22 cellular contexts compared by ENCODE assay signal in the genomic region with DNA sequence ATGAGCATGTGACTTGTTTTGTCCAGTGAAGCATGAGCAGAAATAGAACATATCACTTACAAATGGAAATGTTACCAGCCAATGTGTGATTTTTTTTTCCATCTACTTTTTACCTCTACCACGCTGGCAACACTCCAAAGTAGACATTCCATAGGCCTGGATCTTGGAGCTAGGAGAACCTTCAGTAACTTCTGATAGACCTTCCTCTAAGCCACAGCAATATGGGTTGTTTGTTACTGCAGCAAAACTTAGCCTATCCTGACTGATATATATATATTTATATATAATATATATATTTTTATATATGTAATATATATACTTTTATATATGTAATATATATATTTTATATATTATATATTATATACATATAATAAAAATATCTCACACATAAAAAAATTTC.
A peak's percentile ranks its signal among the peaks of the same experiment; 100 is the strongest.
DNase-seq lines count a peak whose midpoint lies in the region; ATAC-seq, FAIRE-seq and TF ChIP-seq lines count a peak whose summit lies in the region.
"Had no signal": no experiment of that assay in that cellular context is flagged by ENCODE, and none has a peak within 500 bp of the region (broad histone marks: within the 10 kb centered on the region; RNA-seq: fewer than 3 reads in every experiment).

No MANE protein-coding gene starts in this region.

- intact Hi-C loops in K562 (cut with micrococcal nuclease), result no loop called here

- H2AFZ ChIP-seq in K562 (ENCODE audit: low read depth, low read length), result no peak overlapping the region

- H3K4me2 ChIP-seq in K562 (ENCODE audit: insufficient read depth, low read length), result no peak overlapping the region
- H3K4me2 ChIP-seq: A549; BLaER1 treated with 17β-estradiol and CSF1 and Interleukin-3, amounts not matched to agents 10 nM and 100 nM had no signal

- TF ChIP-seq CTCF in K562 (IDR thresholded peaks at IDR 0.05 in 2 of 3, conservative IDR thresholded peaks at IDR 0.05 in 1 of 3; ENCODE audit: insufficient read depth in 2 of 3, low read depth in 1 of 3, low read length in 3 of 3), result no peak

- peaks cover 0 to 3% of the 10 kb centered on the region in 2 experiments; a peak in 1 of 5 replicates for H3K27me3 ChIP-seq in K562 (ENCODE audit: control insufficient read depth in 2 of 2, insufficient read depth in 2 of 2, low read length in 2 of 2)
- H3K27me3 ChIP-seq: BLaER1 treated with 17β-estradiol and CSF1 and Interleukin-3, amounts not matched to agents 10 nM and 100 nM had no signal

- no peak for TF ChIP-seq RAD21 in K562 (CRISPR knock-in tag; conservative IDR thresholded peaks at IDR 0.05 in 1 of 2, IDR thresholded peaks at IDR 0.05 in 1 of 2)

- WGBS in K562 (ENCODE audit: insufficient coverage, low coverage, missing lambda C conversion rate), result 11% methylated on average over 1 of the region's 1 CpG

- H3K9me1 ChIP-seq in K562 (ENCODE audit: control insufficient read depth, insufficient read depth, low read length), result no peaks in the 10 kb centered on the region

- CTCF ChIA-PET in K562 (lab: Yijun Ruan, JAX; ENCODE audit: low intra/inter-chr PET ratio), result no interaction called here

- H3K9me3 ChIP-seq in K562 (replicated peaks; ENCODE audit: control insufficient read depth, insufficient read depth, low read depth, low read length), result no peaks in the 10 kb centered on the region
- H3K9me3 ChIP-seq: A549; BLaER1 treated with 17β-estradiol and CSF1 and Interleukin-3, amounts not matched to agents 10 nM and 100 nM; Caco-2 had no signal

- no peak for TF ChIP-seq EP300 in K562 (IDR thresholded peaks at IDR 0.05; ENCODE audit: low read length)

- POLR2A ChIA-PET in K562 (lab: Yijun Ruan, JAX), result no interaction called here

- FAIRE-seq in A204.1 (lab: Jason Lieb, UNC) (peak; percentile 57), G401.6 (lab: Jason Lieb, UNC) (peak; percentile 33), K562 (lab: Jason Lieb, UNC) (no peak)
- FAIRE-seq: A549, D721Med, GM12891, GM19239 had no signal

- no peak for ATAC-seq in K562
- no peak for ATAC-seq in GM19467 (IDR thresholded peaks at IDR 0.05; ENCODE audit: unreplicated experiment)
- ATAC-seq: A549; CD8-positive, alpha-beta T cell had no signal

- H3K79me2 ChIP-seq in K562 (ENCODE audit: control insufficient read depth, insufficient read depth, low read length), result no peaks in the 10 kb centered on the region

- DNase-seq in K562 (ENCODE audit: extremely low read depth in 1 of 4, low spot score in 3 of 4) (no peak), NCI-H524 (lab: John Stamatoyannopoulos, UW) (no peak), DMS53 (lab: John Stamatoyannopoulos, UW) (no peak)
- DNase-seq: 8988T; AML-193; Caco-2; Calu3; CD4-positive, alpha-beta T cell; CD8-positive, alpha-beta T cell; DMS79; DND-41; EL; GF-D8 had no signal

- no peaks in the 10 kb centered on the region for H3K36me3 ChIP-seq in K562 (ENCODE audit: control insufficient read depth, insufficient read depth, low read length)
- H3K36me3 ChIP-seq: BLaER1 treated with 17β-estradiol and CSF1 and Interleukin-3, amounts not matched to agents 10 nM and 100 nM had no signal

- TF ChIP-seq POLR2A in K562 (conservative IDR thresholded peaks at IDR 0.05), result no peak

- no peak overlapping the region for H3K9ac ChIP-seq in K562 (ENCODE audit: insufficient read depth in 1 of 2, low read depth in 2 of 2, low read length in 2 of 2)
- H3K9ac ChIP-seq: BLaER1 treated with 17β-estradiol and CSF1 and Interleukin-3, amounts not matched to agents 10 nM and 100 nM had no signal

- no peak overlapping the region for H3K4me3 ChIP-seq in K562
- H3K4me3 ChIP-seq: A549; BLaER1 treated with 17β-estradiol and CSF1 and Interleukin-3, amounts not matched to agents 10 nM and 100 nM had no signal

- no peaks in the 10 kb centered on the region for H4K20me1 ChIP-seq in K562 (replicated peaks; ENCODE audit: control insufficient read depth, insufficient read depth, low read length)
- H4K20me1 ChIP-seq: BLaER1 treated with 17β-estradiol and CSF1 and Interleukin-3, amounts not matched to agents 10 nM and 100 nM had no signal

- no peaks in the 10 kb centered on the region for H3K4me1 ChIP-seq in K562 (replicated peaks in 1 of 2; ENCODE audit: control insufficient read depth in 2 of 2, insufficient read depth in 2 of 2, low read length in 2 of 2)
- H3K4me1 ChIP-seq: A549; BLaER1 treated with 17β-estradiol and CSF1 and Interleukin-3, amounts not matched to agents 10 nM and 100 nM; Caco-2 had no signal

- BruUV-seq in K562 (replicated peaks; lab: Mats Ljungman, UMichigan), result no TSS peak

- no peak overlapping the region for H3K27ac ChIP-seq in K562 (ENCODE audit: extremely low read depth, low read depth, low read length)
- H3K27ac ChIP-seq: A549; BLaER1 treated with 17β-estradiol and CSF1 and Interleukin-3, amounts not matched to agents 10 nM and 100 nM; C4-2B had no signal

- in situ Hi-C loops in K562 (cut with MboI), result no loop called here

TF ChIP-seq in K562, 482 proteins besides CTCF, POLR2A, EP300 and RAD21:
- peak; percentile 55; the same call in 1 of the 2 replicates for TF ChIP-seq ZNF12 (CRISPR knock-in tag; IDR thresholded peaks at IDR 0.05)
- TF ChIP-seq, protein P1, sequence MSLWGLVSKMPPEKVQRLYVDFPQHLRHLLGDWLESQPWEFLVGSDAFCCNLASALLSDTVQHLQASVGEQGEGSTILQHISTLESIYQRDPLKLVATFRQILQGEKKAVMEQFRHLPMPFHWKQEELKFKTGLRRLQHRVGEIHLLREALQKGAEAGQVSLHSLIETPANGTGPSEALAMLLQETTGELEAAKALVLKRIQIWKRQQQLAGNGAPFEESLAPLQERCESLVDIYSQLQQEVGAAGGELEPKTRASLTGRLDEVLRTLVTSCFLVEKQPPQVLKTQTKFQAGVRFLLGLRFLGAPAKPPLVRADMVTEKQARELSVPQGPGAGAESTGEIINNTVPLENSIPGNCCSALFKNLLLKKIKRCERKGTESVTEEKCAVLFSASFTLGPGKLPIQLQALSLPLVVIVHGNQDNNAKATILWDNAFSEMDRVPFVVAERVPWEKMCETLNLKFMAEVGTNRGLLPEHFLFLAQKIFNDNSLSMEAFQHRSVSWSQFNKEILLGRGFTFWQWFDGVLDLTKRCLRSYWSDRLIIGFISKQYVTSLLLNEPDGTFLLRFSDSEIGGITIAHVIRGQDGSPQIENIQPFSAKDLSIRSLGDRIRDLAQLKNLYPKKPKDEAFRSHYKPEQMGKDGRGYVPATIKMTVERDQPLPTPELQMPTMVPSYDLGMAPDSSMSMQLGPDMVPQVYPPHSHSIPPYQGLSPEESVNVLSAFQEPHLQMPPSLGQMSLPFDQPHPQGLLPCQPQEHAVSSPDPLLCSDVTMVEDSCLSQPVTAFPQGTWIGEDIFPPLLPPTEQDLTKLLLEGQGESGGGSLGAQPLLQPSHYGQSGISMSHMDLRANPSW (CRISPR knock-in tag; IDR thresholded peaks at IDR 0.05), result no peak
